Comparison of ENCODE assay signal across 9 cellular contexts in the genomic region with DNA sequence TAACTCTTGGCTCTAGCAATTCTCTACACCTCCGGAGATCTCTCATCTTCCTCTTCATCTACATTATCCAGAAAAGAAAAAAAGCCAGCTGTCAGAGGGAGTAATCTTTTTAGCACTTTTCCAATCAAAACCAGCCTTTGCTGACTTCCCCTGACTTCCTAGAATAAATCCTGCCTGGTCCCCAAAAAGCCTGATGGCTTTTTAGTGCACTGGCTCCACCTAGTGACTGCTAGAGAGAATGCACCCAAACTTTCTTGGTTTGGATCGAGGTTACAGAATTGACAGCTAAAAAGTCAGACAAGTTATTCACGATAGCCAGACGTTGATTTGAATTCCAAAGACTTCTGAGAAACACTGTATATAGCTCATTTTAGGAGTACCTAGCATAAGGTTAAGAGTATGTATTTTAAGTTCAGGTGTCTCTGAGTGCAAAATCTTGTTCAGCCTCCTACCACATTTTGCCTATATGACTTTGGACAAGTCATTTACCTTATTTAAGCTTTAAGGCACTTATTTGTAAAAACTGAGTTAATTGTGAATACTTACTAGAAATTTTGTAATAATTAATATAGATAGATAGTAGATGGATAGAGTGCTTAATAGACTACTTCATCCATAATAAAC.
DNase-seq lines count a peak whose midpoint lies in the region; ATAC-seq and TF ChIP-seq lines count a peak whose summit lies in the region.
"Had no signal": no experiment of that assay in that cellular context is flagged by ENCODE, and none has a peak within 500 bp of the region (broad histone marks: within the 10 kb centered on the region; RNA-seq: fewer than 3 reads in every experiment).

No MANE protein-coding gene starts in this region.

- H3K9me3 ChIP-seq in WERI-Rb-1 (ENCODE audit: severe bottlenecking) (no peaks in the 10 kb centered on the region), endodermal cell (ENCODE audit: control insufficient read depth, low read length) (no peaks in the 10 kb centered on the region), transverse colon (no peaks in the 10 kb centered on the region)

- TF ChIP-seq EP300 in transverse colon (IDR thresholded peaks at IDR 0.05; ENCODE audit: low read depth), result no peak

- peaks cover 17% of the 10 kb centered on the region for H3K9me3 Mint-ChIP-seq in endodermal cell
- H3K9me3 Mint-ChIP-seq: T-helper 1 cell treated with Interleukin-12 subunit alpha and Interleukin-12 subunit beta and Interleukin-4 antibody, amounts not matched to agents 30 μg/mL and 1 μg/mL, for 36 hours had no signal

- no peak overlapping the region for H3K27ac Mint-ChIP-seq in endodermal cell
- H3K27ac Mint-ChIP-seq: T-helper 1 cell treated with Interleukin-12 subunit alpha and Interleukin-12 subunit beta and Interleukin-4 antibody, amounts not matched to agents 30 μg/mL and 1 μg/mL, for 36 hours had no signal

- H3K4me3 ChIP-seq in WERI-Rb-1 (ENCODE audit: low read depth, low read length), result no peak overlapping the region
- no peak overlapping the region for H3K4me3 ChIP-seq in endodermal cell (ENCODE audit: low read length)
- H3K4me3 ChIP-seq in transverse colon, result no peak overlapping the region

- peaks cover 21% of the 10 kb centered on the region for H3K27me3 Mint-ChIP-seq in endodermal cell (ENCODE audit: insufficient read depth)

- H3K36me3 Mint-ChIP-seq in endodermal cell (ENCODE audit: low read depth), result peaks cover 6% of the 10 kb centered on the region

- H3K27me3 ChIP-seq in WERI-Rb-1 (ENCODE audit: insufficient read depth, low read depth, severe bottlenecking) (no peaks in the 10 kb centered on the region), endodermal cell (ENCODE audit: control insufficient read depth, insufficient read depth, low read length, poor library complexity, severe bottlenecking) (peaks cover 4% of the 10 kb centered on the region), transverse colon (no peaks in the 10 kb centered on the region)

- WGBS in endodermal cell (ENCODE audit: insufficient coverage in 1 of 2, insufficient read length in 1 of 2), 2 experiments, result 10 to 18% methylated on average over 4 of the region's 4 CpGs
- 0 to 4% methylated on average over 4 of the region's 4 CpGs for WGBS in transverse colon (ENCODE audit: low coverage in 1 of 2), 2 donors

- H3K4me1 ChIP-seq in endodermal cell (ENCODE audit: control insufficient read depth, insufficient read depth, low read length) (no peaks in the 10 kb centered on the region), transverse colon (no peaks in the 10 kb centered on the region)

- H3K4me3 Mint-ChIP-seq in endodermal cell, result no peak overlapping the region
- H3K4me3 Mint-ChIP-seq: T-helper 1 cell treated with Interleukin-12 subunit alpha and Interleukin-12 subunit beta and Interleukin-4 antibody, amounts not matched to agents 30 μg/mL and 1 μg/mL, for 36 hours had no signal

- intact Hi-C loops in transverse colon (cut with DNase I; ENCODE audit: low total_unique reads), result loop anchor here (5.0 kb wide), 1 partner anchor 310 kb away; no protein-coding TSS in a partner anchor

- H3K27ac ChIP-seq in WERI-Rb-1 (no peak overlapping the region), endodermal cell (ENCODE audit: low read depth, low read length) (no peak overlapping the region), transverse colon (no peak overlapping the region)

- TF ChIP-seq CTCF in WERI-Rb-1 (IDR thresholded peaks at IDR 0.05; ENCODE audit: low read depth, low read length) (peak; percentile 81), endodermal cell (conservative IDR thresholded peaks at IDR 0.05) (peak; percentile 100), transverse colon (IDR thresholded peaks at IDR 0.05) (peak; percentile 83 to 92 (median 88))

- H3K9ac ChIP-seq in endodermal cell (ENCODE audit: extremely low read depth, low read length, poor library complexity, severe bottlenecking), result no peak overlapping the region

- no peaks in the 10 kb centered on the region for H3K36me3 ChIP-seq in WERI-Rb-1
- no peaks in the 10 kb centered on the region for H3K36me3 ChIP-seq in endodermal cell (ENCODE audit: control insufficient read depth, insufficient read depth, low read length)
- H3K36me3 ChIP-seq in transverse colon, result no peaks in the 10 kb centered on the region

- in situ Hi-C loops in transverse colon (cut with MboI; ENCODE audit: low pct_ligation_motif_present in 1 of 4, low pct_unique_long_range_greater_than_20kb in 1 of 4, low sequenced_read_pairs in 3 of 4), result loop anchor here (10.0 to 25.0 kb wide), 6 partner anchors 302 to 905 kb away; no protein-coding TSS in a partner anchor

- no peak for TF ChIP-seq POLR2A in transverse colon (IDR thresholded peaks at IDR 0.05)

- DNase-seq in COLO829 (ENCODE audit: low spot score) (peak; percentile 66), NCI-H1930 (lab: John Stamatoyannopoulos, UW) (peak; percentile 24 to 50), WERI-Rb-1 (peak; percentile 42), endodermal cell (peak; percentile 89), mucosa of gallbladder (ENCODE audit: low spot score) (peak; percentile 55), transverse colon (peak; percentile 46)

- ATAC-seq in GM19468 (IDR thresholded peaks at IDR 0.05; ENCODE audit: extremely low read depth, unreplicated experiment) (peak; percentile 33), HG03442 (IDR thresholded peaks at IDR 0.05; ENCODE audit: unreplicated experiment) (no peak)

- peaks cover 13% of the 10 kb centered on the region for H3K4me1 Mint-ChIP-seq in endodermal cell

Comparison
In these comparisons a context has a peak if more than half of its experiments do, and no peak if none do; other contexts are left out.
1. DNase-seq: peak in every context shown above with its lines; median percentile 89 in endodermal cell; 66 in COLO829; 55 in mucosa of gallbladder; 46 in transverse colon; 42 in WERI-Rb-1; 37 in NCI-H1930.